In the genomic region with DNA sequence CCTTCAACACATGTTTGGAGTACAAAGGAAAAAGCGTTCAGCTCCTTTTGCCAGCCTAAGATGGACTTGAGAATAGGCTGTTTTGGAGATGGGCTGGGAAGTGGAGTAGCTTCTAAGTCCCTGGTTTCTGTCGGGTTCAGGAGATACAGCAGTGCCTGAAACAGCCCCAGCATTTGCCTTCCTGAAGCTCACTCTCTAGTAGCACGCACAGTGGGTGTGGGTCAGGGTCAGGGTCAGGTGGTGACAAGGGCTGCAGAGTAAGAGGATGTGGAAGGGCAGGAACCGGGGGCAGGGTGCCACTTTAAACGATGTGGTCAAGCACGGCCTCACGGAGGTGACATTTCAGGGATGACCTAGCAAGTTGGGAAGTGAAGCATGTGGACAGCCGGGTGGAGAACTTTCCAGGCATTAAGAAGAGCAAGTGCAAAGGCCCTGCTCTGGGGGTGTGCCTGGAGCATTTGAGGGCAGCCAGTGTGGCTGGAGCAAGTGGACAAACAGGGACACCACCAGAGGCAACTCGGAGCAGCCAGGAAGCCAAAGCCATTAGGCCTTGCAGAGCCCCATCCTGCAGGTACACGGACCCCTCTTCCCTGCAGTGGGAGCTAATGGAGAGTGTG, we compare ENCODE assay signal across 20 cellular contexts.
A peak's percentile ranks its signal among the peaks of the same experiment; 100 is the strongest.
DNase-seq lines count a peak whose midpoint lies in the region; ATAC-seq, FAIRE-seq and TF ChIP-seq lines count a peak whose summit lies in the region.
"Had no signal": no experiment of that assay in that cellular context is flagged by ENCODE, and none has a peak within 500 bp of the region (broad histone marks: within the 10 kb centered on the region; RNA-seq: fewer than 3 reads in every experiment).

No MANE protein-coding gene starts in this region.

- H3K36me3 ChIP-seq in H1 (ENCODE audit: control insufficient read depth in 2 of 4, insufficient read depth in 4 of 4, low read length in 3 of 4) (no peaks in the 10 kb centered on the region), gastroesophageal sphincter (no peaks in the 10 kb centered on the region), osteoblast (ENCODE audit: insufficient read depth, low read length) (no peaks in the 10 kb centered on the region)
- H3K36me3 ChIP-seq: BE2C, HAP-1 had no signal

- no peak overlapping the region for H2BK120ac ChIP-seq in H1 (replicated peaks; ENCODE audit: low read depth, low read length)

- H3K9me3 Mint-ChIP-seq in nephron progenitor cell = peaks cover 22% of the 10 kb centered on the region
- no peaks in the 10 kb centered on the region for H3K9me3 Mint-ChIP-seq in activated CD8-positive, alpha-beta T cell treated with anti-CD3 and anti-CD28 coated beads, Interleukin-2, amount 10 ng/mL, durations not matched to agents 7 days and 5 days (ENCODE audit: insufficient read depth)
- H3K9me3 Mint-ChIP-seq: IgD-negative memory B cell had no signal

- no peaks in the 10 kb centered on the region for H3K79me1 ChIP-seq in H1 (ENCODE audit: low read depth, low read length)

- H3K4me1 Mint-ChIP-seq in nephron progenitor cell = peaks cover 59% of the 10 kb centered on the region
- no peaks in the 10 kb centered on the region for H3K4me1 Mint-ChIP-seq in activated CD8-positive, alpha-beta T cell treated with anti-CD3 and anti-CD28 coated beads, Interleukin-2, amount 10 ng/mL, durations not matched to agents 7 days and 5 days (ENCODE audit: low read depth)
- H3K4me1 Mint-ChIP-seq: CD4-positive, CD25-positive, alpha-beta regulatory T cell; CD8-positive, alpha-beta memory T cell; IgD-negative memory B cell had no signal

- no peak overlapping the region for H3K56ac ChIP-seq in H1 (replicated peaks; ENCODE audit: insufficient read length, low read depth, low read length)

- H4K20me1 ChIP-seq in H1 (replicated peaks in 1 of 2; ENCODE audit: control insufficient read depth in 1 of 2, insufficient read depth in 2 of 2, low read length in 2 of 2) (peaks cover 0 to 4% of the 10 kb centered on the region in 2 experiments), osteoblast (ENCODE audit: insufficient read depth, low read length) (no peaks in the 10 kb centered on the region)

- H3K36me3 Mint-ChIP-seq in nephron progenitor cell (ENCODE audit: low read depth) = peaks cover 7% of the 10 kb centered on the region
- no peaks in the 10 kb centered on the region for H3K36me3 Mint-ChIP-seq in activated CD8-positive, alpha-beta T cell treated with anti-CD3 and anti-CD28 coated beads, Interleukin-2, amount 10 ng/mL, durations not matched to agents 7 days and 5 days (ENCODE audit: low read depth)
- H3K36me3 Mint-ChIP-seq: CD4-positive, CD25-positive, alpha-beta regulatory T cell; CD8-positive, alpha-beta memory T cell; IgD-negative memory B cell had no signal

- no peak overlapping the region for H2AK5ac ChIP-seq in H1 (ENCODE audit: low read depth, low read length)

- TF ChIP-seq POLR2A in H1 (IDR thresholded peaks at IDR 0.05; ENCODE audit: control extremely low read depth in 1 of 2, low read depth in 2 of 2, low read length in 2 of 2) = no peak
- TF ChIP-seq POLR2A in gastroesophageal sphincter (IDR thresholded peaks at IDR 0.05) = no peak

- DNase-seq in H1 (ENCODE audit: low read depth in 1 of 2, low spot score in 2 of 2) (no peak), nephron progenitor cell (no peak), osteoblast (ENCODE audit: insufficient read length, low spot score, missing footprints) (no peak)
- DNase-seq in activated CD8-positive, alpha-beta T cell treated with anti-CD3 and anti-CD28 coated beads, Interleukin-2, amount 10 ng/mL, durations not matched to agents 7 days and 5 days = no peak
- DNase-seq: BE2C; C1 segment of cervical spinal cord; CD4-positive, CD25-positive, alpha-beta regulatory T cell; CD8-positive, alpha-beta memory T cell; COR-L47; DMS 273 treated with DMSO at 0.1 percent for 48 hours; DMS53; DND-41 had no signal

- H3K18ac ChIP-seq in H1 (ENCODE audit: extremely low read depth, low read length) = no peak overlapping the region

- H2AFZ ChIP-seq in H1 (ENCODE audit: low read length) = no peak overlapping the region
- no peak overlapping the region for H2AFZ ChIP-seq in osteoblast (ENCODE audit: low read length)

- H3K4me2 ChIP-seq in H1 (ENCODE audit: insufficient read depth in 1 of 2, low read depth in 2 of 2, low read length in 2 of 2) = no peak overlapping the region
- H3K4me2 ChIP-seq in osteoblast (ENCODE audit: insufficient read depth, low read length) = no peak overlapping the region

- FAIRE-seq in H1 (lab: Jason Lieb, UNC) = no peak
- FAIRE-seq: A204.1, GM12878, HTR-8/SVneo had no signal

- peak overlapping the region; percentile 28 for H3K4me3 Mint-ChIP-seq in nephron progenitor cell
- no peak overlapping the region for H3K4me3 Mint-ChIP-seq in activated CD8-positive, alpha-beta T cell treated with anti-CD3 and anti-CD28 coated beads, Interleukin-2, amount 10 ng/mL, durations not matched to agents 7 days and 5 days
- H3K4me3 Mint-ChIP-seq: CD4-positive, CD25-positive, alpha-beta regulatory T cell; CD8-positive, alpha-beta memory T cell; IgD-negative memory B cell had no signal

- no peak for TF ChIP-seq EP300 in H1 (IDR thresholded peaks at IDR 0.05; ENCODE audit: borderline replicate concordance in 1 of 2, low read depth in 2 of 2, low read length in 2 of 2)
- no peak for TF ChIP-seq EP300 in gastroesophageal sphincter (IDR thresholded peaks at IDR 0.05)

- CTCF ChIA-PET in H1 (lab: Charles Lee; ENCODE audit: partially characterized antibody) = interaction anchor here (1.6 kb wide), 1 partner anchor 21 kb away, joined by 7 read pairs; no protein-coding TSS in a partner anchor
- CTCF ChIA-PET in activated CD8-positive, alpha-beta T cell treated with anti-CD3 and anti-CD28 coated beads, Interleukin-2, amount 10 ng/mL, durations not matched to agents 7 days and 5 days (lab: Charles Lee) = no interaction called here

- no peak for TF ChIP-seq RAD21 in H1 (IDR thresholded peaks at IDR 0.05 in 1 of 2, conservative IDR thresholded peaks at IDR 0.05 in 1 of 2; ENCODE audit: low read depth in 2 of 2, low read length in 2 of 2)

- H3K4me1 ChIP-seq in H1 (replicated peaks in 1 of 4; ENCODE audit: control insufficient read depth in 3 of 4, insufficient read depth in 4 of 4, low read length in 3 of 4) (peaks cover 0 to 5% (median 3%) of the 10 kb centered on the region in 4 experiments; a peak in 3 of 7 replicates), gastroesophageal sphincter (peaks cover 0 to 70% (median 15%) of the 10 kb centered on the region in 3 donors), osteoblast (ENCODE audit: insufficient read depth, low read length) (no peaks in the 10 kb centered on the region)
- H3K4me1 ChIP-seq: HAP-1 had no signal

- H3K79me2 ChIP-seq in H1 (ENCODE audit: control insufficient read depth in 1 of 2, insufficient read depth in 2 of 2, low read length in 2 of 2) (no peaks in the 10 kb centered on the region), osteoblast (ENCODE audit: insufficient read depth, low read length) (no peaks in the 10 kb centered on the region)

- H2BK5ac ChIP-seq in H1 (ENCODE audit: low read depth, low read length) = no peak overlapping the region; the same call in 1 of the 2 replicates

- H3K23ac ChIP-seq in H1 (ENCODE audit: insufficient read length) = no peak overlapping the region

- ATAC-seq in gastroesophageal sphincter (no peak), HG03378 (IDR thresholded peaks at IDR 0.05; ENCODE audit: unreplicated experiment) (no peak), HG03196 (IDR thresholded peaks at IDR 0.05; ENCODE audit: unreplicated experiment) (no peak)
- no peak for ATAC-seq in activated CD8-positive, alpha-beta T cell treated with anti-CD3 and anti-CD28 coated beads, Interleukin-2, amount 10 ng/mL, durations not matched to agents 7 days and 5 days
- ATAC-seq: GM12878 had no signal

- no peak overlapping the region for H3K4ac ChIP-seq in H1 (replicated peaks; ENCODE audit: insufficient read length, low read depth, low read length)

- no peak overlapping the region for H4K8ac ChIP-seq in H1 (ENCODE audit: extremely low read depth, insufficient read depth, low read length)

- 88% methylated on average over 10 of the region's 10 CpGs; no CpG with 5 or more reads in 1 of the 2 experiments for WGBS in H1 (ENCODE audit: extremely low coverage in 1 of 2, insufficient coverage in 1 of 2, insufficient read length in 1 of 2, insufficient replicate concordance in 2 of 2, low coverage in 1 of 2, low lambda C conversion rate in 2 of 2, missing lambda C conversion rate in 1 of 2), 2 experiments
- 57 to 77% methylated on average over 1 to 5 of the region's 10 CpGs for WGBS in gastroesophageal sphincter (ENCODE audit: low coverage in 1 of 2), 2 donors

- H2BK20ac ChIP-seq in H1 (ENCODE audit: low read length) = no peak overlapping the region

- H4K91ac ChIP-seq in H1 (replicated peaks; ENCODE audit: insufficient read length, low read length) = no peak overlapping the region

- peak overlapping the region; percentile 19 for H3K27ac Mint-ChIP-seq in nephron progenitor cell
- no peak overlapping the region for H3K27ac Mint-ChIP-seq in activated CD8-positive, alpha-beta T cell treated with anti-CD3 and anti-CD28 coated beads, Interleukin-2, amount 10 ng/mL, durations not matched to agents 7 days and 5 days
- H3K27ac Mint-ChIP-seq: CD4-positive, CD25-positive, alpha-beta regulatory T cell; CD8-positive, alpha-beta memory T cell; IgD-negative memory B cell had no signal

- TF ChIP-seq CTCF in H1 (IDR thresholded peaks at IDR 0.05; ENCODE audit: control extremely low read depth in 1 of 3, insufficient read depth in 1 of 3, low read depth in 1 of 3, low read length in 3 of 3) (no peak), gastroesophageal sphincter (IDR thresholded peaks at IDR 0.05) (no peak), nephron progenitor cell (IDR thresholded peaks at IDR 0.05) (no peak), osteoblast (IDR thresholded peaks at IDR 0.05; ENCODE audit: extremely low read depth, low read depth, low read length) (no peak)

- H2BK12ac ChIP-seq in H1 (ENCODE audit: low read depth, low read length) = no peak overlapping the region

- POLR2A ChIA-PET in H1 (lab: Charles Lee; ENCODE audit: partially characterized antibody) = interaction anchor here (0.6 kb wide), 1 partner anchor 688 kb away, joined by 3 read pairs; no protein-coding TSS in a partner anchor
- POLR2A ChIA-PET in activated CD8-positive, alpha-beta T cell treated with anti-CD3 and anti-CD28 coated beads, Interleukin-2, amount 10 ng/mL, durations not matched to agents 7 days and 5 days (lab: Charles Lee) = no interaction called here

- H3K23me2 ChIP-seq in H1 (ENCODE audit: low read depth, low read length) = 0 out of 2 replicates have a peak, but pooled peaks cover 2% of the 10 kb centered on the region

- H3K9ac ChIP-seq in H1 (replicated peaks in 1 of 4; ENCODE audit: extremely low read depth in 1 of 4, low read depth in 3 of 4, low read length in 3 of 4) = no peak overlapping the region

- no peak overlapping the region for H3K14ac ChIP-seq in H1 (ENCODE audit: insufficient read length)

- no peak overlapping the region for H3K4me3 ChIP-seq in H1 (ENCODE audit: extremely low read depth in 1 of 4, insufficient read depth in 2 of 4, low read depth in 3 of 4, low read length in 4 of 4)
- no peak overlapping the region for H3K4me3 ChIP-seq in gastroesophageal sphincter
- no peak overlapping the region for H3K4me3 ChIP-seq in osteoblast (ENCODE audit: insufficient read depth, low read length)
- H3K4me3 ChIP-seq: GM12878, HAP-1 had no signal

- H3K27me3 ChIP-seq in H1 (replicated peaks in 1 of 4; ENCODE audit: control insufficient read depth in 3 of 4, extremely low read depth in 1 of 4, insufficient read depth in 3 of 4, low read length in 3 of 4) (no peaks in the 10 kb centered on the region; a peak in 1 of 7 replicates), gastroesophageal sphincter (no peaks in the 10 kb centered on the region), osteoblast (ENCODE audit: insufficient read depth, low read length) (peaks cover 20% of the 10 kb centered on the region)
- H3K27me3 ChIP-seq: BE2C had no signal

- 0 out of 2 replicates have a peak overlapping the region, but pooled peaks have one; percentile 29 for H2BK15ac ChIP-seq in H1 (ENCODE audit: low read length)

- H3K27ac ChIP-seq in H1 (ENCODE audit: low read depth, low read length) = no peak overlapping the region
- H3K27ac ChIP-seq in gastroesophageal sphincter = peak overlapping the region in 3 of 4 donors; percentile 41 to 89 (median 85)
- H3K27ac ChIP-seq in osteoblast (ENCODE audit: low read depth, low read length) = no peak overlapping the region

- peaks cover 15 to 18% of the 10 kb centered on the region in 2 experiments for H3K9me3 ChIP-seq in H1 (ENCODE audit: insufficient read depth in 2 of 2, low read depth in 1 of 2, low read length in 1 of 2)
- H3K9me3 ChIP-seq in gastroesophageal sphincter = no peaks in the 10 kb centered on the region
- no peaks in the 10 kb centered on the region for H3K9me3 ChIP-seq in osteoblast (ENCODE audit: low read depth, low read length)
- H3K9me3 ChIP-seq: BE2C, HAP-1 had no signal

- H3K27me3 Mint-ChIP-seq in nephron progenitor cell (ENCODE audit: low read depth, poor library complexity) = peaks cover 6% of the 10 kb centered on the region
- no peaks in the 10 kb centered on the region for H3K27me3 Mint-ChIP-seq in activated CD8-positive, alpha-beta T cell treated with anti-CD3 and anti-CD28 coated beads, Interleukin-2, amount 10 ng/mL, durations not matched to agents 7 days and 5 days (ENCODE audit: low read depth)
- H3K27me3 Mint-ChIP-seq: CD4-positive, CD25-positive, alpha-beta regulatory T cell; IgD-negative memory B cell had no signal

- H4K5ac ChIP-seq in H1 (ENCODE audit: insufficient read length, low read depth, low read length) = no peak overlapping the region

Comparison
In these comparisons a context has a peak if more than half of its experiments do, and no peak if none do; other contexts are left out.
1. H3K27ac ChIP-seq: peak in gastroesophageal sphincter (3 of 4); none in H1 (single experiment) and osteoblast (single experiment).